Comparison of ENCODE assay signal across 9 cellular contexts in genomic region chr16:50279142-50279865, GRCh38. TPM values are rescaled to one million over a fixed set of nuclear protein-coding genes. Genes with fewer than 3 reads are reported as not detected.
DNase-seq lines count a peak whose midpoint lies in the region; ATAC-seq and TF ChIP-seq lines count a peak whose summit lies in the region.
"Had no signal": no experiment of that assay in that cellular context is flagged by ENCODE, and none has a peak within 500 bp of the region (broad histone marks: within the 10 kb centered on the region; RNA-seq: fewer than 3 reads in every experiment).

No MANE protein-coding gene starts in this region.

- H3K4me3 ChIP-seq in NT2/D1 (ENCODE audit: insufficient read length, low read depth) (no peak overlapping the region), prostate gland (no peak overlapping the region)

- TF ChIP-seq POLR2A in prostate gland (IDR thresholded peaks at IDR 0.05), result no peak

- intact Hi-C loops in prostate gland (cut with DNase I), result no loop called here

- no peak for TF ChIP-seq CTCF in prostate gland (IDR thresholded peaks at IDR 0.05)

- DNase-seq in Daoy (ENCODE audit: low read depth) (peak; percentile 26), NT2/D1 (ENCODE audit: low read depth, low spot score) (peak; percentile 27), pons (ENCODE audit: low spot score) (peak; percentile 81), prostate gland (ENCODE audit: low spot score) (no peak), RKO (ENCODE audit: low spot score) (no peak), COR-L47 (lab: John Stamatoyannopoulos, UW) (no peak)
- DNase-seq in effector memory CD8-positive, alpha-beta T cell, result no peak
- DNase-seq: NCI-H1436 treated with DMSO at 0.1 percent for 48 hours had no signal

- no peaks in the 10 kb centered on the region for H3K36me3 ChIP-seq in NT2/D1 (ENCODE audit: insufficient read depth, insufficient read length, low read length)
- no peaks in the 10 kb centered on the region for H3K36me3 ChIP-seq in prostate gland

- H3K9me3 Mint-ChIP-seq in effector memory CD8-positive, alpha-beta T cell, result no peaks in the 10 kb centered on the region

- H3K27me3 ChIP-seq in NT2/D1 (ENCODE audit: insufficient read depth, insufficient read length) (no peaks in the 10 kb centered on the region), prostate gland (replicated peaks; ENCODE audit: insufficient read depth) (no peaks in the 10 kb centered on the region)

- H3K4me3 Mint-ChIP-seq in effector memory CD8-positive, alpha-beta T cell, result peak overlapping the region; percentile 87 to 92

- H3K27ac Mint-ChIP-seq in effector memory CD8-positive, alpha-beta T cell, result peak overlapping the region; percentile 51 to 89

- no peak overlapping the region for H3K27ac ChIP-seq in prostate gland

- H3K27me3 Mint-ChIP-seq in effector memory CD8-positive, alpha-beta T cell, result no peaks in the 10 kb centered on the region

- ATAC-seq in effector memory CD8-positive, alpha-beta T cell (replicated peaks), result no peak
- no peak for ATAC-seq in GM21717 (IDR thresholded peaks at IDR 0.05; ENCODE audit: unreplicated experiment)

- H3K9me3 ChIP-seq in NT2/D1 (ENCODE audit: insufficient read depth, low read length), result no peaks in the 10 kb centered on the region
- H3K9me3 ChIP-seq in prostate gland, result no peaks in the 10 kb centered on the region

- H3K4me1 ChIP-seq in NT2/D1 (ENCODE audit: insufficient read depth, insufficient read length) (peaks cover 11% of the 10 kb centered on the region), prostate gland (replicated peaks) (no peaks in the 10 kb centered on the region)

- peaks cover 31% of the 10 kb centered on the region for H3K36me3 Mint-ChIP-seq in effector memory CD8-positive, alpha-beta T cell (ENCODE audit: insufficient read depth)

- H3K9ac ChIP-seq in NT2/D1 (ENCODE audit: insufficient read length, low read depth), result no peak overlapping the region

- H3K4me1 Mint-ChIP-seq in effector memory CD8-positive, alpha-beta T cell (ENCODE audit: low read depth in 2 of 2), result peaks cover 81 to 88% of the 10 kb centered on the region in 2 donors

- 72% methylated on average over 6 of the region's 6 CpGs for WGBS in prostate gland

RNA-seq across cellular contexts. Expression of gene ADCY7, which starts 13.0 kb away (rescaled TPM):
- 7.2 and 8.7 TPM in 2 replicates for total RNA-seq in Daoy (2014; rRNA removed; shearing (Covaris generic))
- total RNA-seq in prostate gland, result 10 to 100 TPM in 1 of 2 donors, 1 to 10 TPM in 1; 2.0 to 10.9 TPM

Comparison
In these comparisons a context has a peak if more than half of its experiments do, and no peak if none do; other contexts are left out.
1. DNase-seq: peak in Daoy (single experiment), NT2/D1 (single experiment) and pons (single experiment); none in effector memory CD8-positive, alpha-beta T cell (0 of 3), prostate gland (single experiment), RKO (single experiment) and COR-L47 (single experiment).